In genomic region chr13:18992791-18993190, GRCh38 we compare ENCODE assay signal across 17 cellular contexts.
DNase-seq lines count a peak whose midpoint lies in the region; ATAC-seq and TF ChIP-seq lines count a peak whose summit lies in the region.
"Had no signal": no experiment of that assay in that cellular context is flagged by ENCODE, and none has a peak within 500 bp of the region (broad histone marks: within the 10 kb centered on the region; RNA-seq: fewer than 3 reads in every experiment).

No MANE protein-coding gene starts in this region.

- H3K27me3 ChIP-seq in body of pancreas (no peaks in the 10 kb centered on the region), psoas muscle (ENCODE audit: insufficient read depth in 3 of 3, low read length in 2 of 3) (no peaks in the 10 kb centered on the region)

- WGBS in body of pancreas, 2 donors: 18 to 27% methylated on average over 1 of the region's 1 CpG
- 7 to 31% (median 10%) methylated on average over 1 of the region's 1 CpG for WGBS in psoas muscle, 3 donors

- POLR2A ChIA-PET in activated CD4-positive, alpha-beta memory T cell treated with anti-CD3 and anti-CD28 coated beads for 36 hours (lab: Charles Lee): no interaction called here

- ATAC-seq in body of pancreas: peak; percentile 81
- ATAC-seq in psoas muscle: peak; percentile 13 to 48 (median 24)
- ATAC-seq: GM12878, HepG2 had no signal

- H3K4me1 Mint-ChIP-seq in activated CD4-positive, alpha-beta memory T cell treated with anti-CD3 and anti-CD28 coated beads for 36 hours (ENCODE audit: low read depth): no peaks in the 10 kb centered on the region
- H3K4me1 Mint-ChIP-seq: CD14-positive monocyte, H9 had no signal

- H3K4me1 ChIP-seq in body of pancreas (peaks cover 51% of the 10 kb centered on the region), psoas muscle (peaks cover 17% of the 10 kb centered on the region)

- no peak overlapping the region for H3K27ac Mint-ChIP-seq in activated CD4-positive, alpha-beta memory T cell treated with anti-CD3 and anti-CD28 coated beads for 36 hours
- H3K27ac Mint-ChIP-seq: H9 had no signal

- TF ChIP-seq CTCF in 22Rv1 (IDR thresholded peaks at IDR 0.05) (no peak), LNCaP clone FGC (IDR thresholded peaks at IDR 0.05; ENCODE audit: control insufficient read depth, extremely low read depth, insufficient read depth) (no peak), body of pancreas (IDR thresholded peaks at IDR 0.05) (no peak), psoas muscle (IDR thresholded peaks at IDR 0.05) (no peak)

- CTCF ChIA-PET in activated CD4-positive, alpha-beta memory T cell treated with anti-CD3 and anti-CD28 coated beads for 36 hours (lab: Charles Lee): no interaction called here

- intact Hi-C loops in body of pancreas (cut with DNase I) (no loop called here), psoas muscle (cut with DNase I) (no loop called here)
- intact Hi-C loops in activated CD4-positive, alpha-beta memory T cell treated with anti-CD3 and anti-CD28 coated beads for 36 hours (cut with micrococcal nuclease): no loop called here

- no peaks in the 10 kb centered on the region for H3K27me3 Mint-ChIP-seq in activated CD4-positive, alpha-beta memory T cell treated with anti-CD3 and anti-CD28 coated beads for 36 hours
- H3K27me3 Mint-ChIP-seq: CD4-positive, alpha-beta memory T cell had no signal

- DNase-seq in LNCaP clone FGC (ENCODE audit: low read depth) (peak; percentile 58), body of pancreas (peak; percentile 89 to 95 (median 92)), psoas muscle (peak; percentile 40 to 54), H4 (ENCODE audit: low spot score) (no peak), NCI-H1048 (lab: John Stamatoyannopoulos, UW) (no peak)
- DNase-seq in activated CD4-positive, alpha-beta memory T cell treated with anti-CD3 and anti-CD28 coated beads for 36 hours: no peak
- DNase-seq: ACHN; CD4-positive, alpha-beta memory T cell; DMS53; DND-41; EL; GOT3; H9 had no signal

- no peaks in the 10 kb centered on the region for H3K9me3 ChIP-seq in body of pancreas
- H3K9me3 ChIP-seq in psoas muscle: no peaks in the 10 kb centered on the region

- no peak for TF ChIP-seq POLR2A in body of pancreas (IDR thresholded peaks at IDR 0.05)

- H3K4me3 ChIP-seq in LNCaP clone FGC (ENCODE audit: low read depth, low read length) (no peak overlapping the region), body of pancreas (no peak overlapping the region), psoas muscle (no peak overlapping the region)
- H3K4me3 ChIP-seq: GM12878 had no signal

- no peak overlapping the region for H3K4me3 Mint-ChIP-seq in activated CD4-positive, alpha-beta memory T cell treated with anti-CD3 and anti-CD28 coated beads for 36 hours
- H3K4me3 Mint-ChIP-seq: CD14-positive monocyte; CD4-positive, alpha-beta memory T cell; H9 had no signal

- H3K36me3 ChIP-seq in body of pancreas (replicated peaks in 1 of 2; ENCODE audit: insufficient read depth in 1 of 2, low read depth in 2 of 2) (no peaks in the 10 kb centered on the region), psoas muscle (ENCODE audit: insufficient read depth in 1 of 2, low read depth in 1 of 2) (no peaks in the 10 kb centered on the region)

- no peaks in the 10 kb centered on the region for H3K9me3 Mint-ChIP-seq in activated CD4-positive, alpha-beta memory T cell treated with anti-CD3 and anti-CD28 coated beads for 36 hours

- no peaks in the 10 kb centered on the region for H3K36me3 Mint-ChIP-seq in activated CD4-positive, alpha-beta memory T cell treated with anti-CD3 and anti-CD28 coated beads for 36 hours
- H3K36me3 Mint-ChIP-seq: CD14-positive monocyte had no signal

- H3K27ac ChIP-seq in 22Rv1 (peak overlapping the region; percentile 72), body of pancreas (peak overlapping the region in 3 of 4 donors; percentile 71 to 76 (median 74)), psoas muscle (no peak overlapping the region)

Comparison
In these comparisons a context has a peak if more than half of its experiments do, and no peak if none do; other contexts are left out.
1. DNase-seq: peak in LNCaP clone FGC (single experiment), body of pancreas (4 of 4) and psoas muscle (2 of 2); none in H4 (single experiment), activated CD4-positive, alpha-beta memory T cell treated with anti-CD3 and anti-CD28 coated beads for 36 hours (single experiment) and NCI-H1048 (single experiment).